In the genomic region with DNA sequence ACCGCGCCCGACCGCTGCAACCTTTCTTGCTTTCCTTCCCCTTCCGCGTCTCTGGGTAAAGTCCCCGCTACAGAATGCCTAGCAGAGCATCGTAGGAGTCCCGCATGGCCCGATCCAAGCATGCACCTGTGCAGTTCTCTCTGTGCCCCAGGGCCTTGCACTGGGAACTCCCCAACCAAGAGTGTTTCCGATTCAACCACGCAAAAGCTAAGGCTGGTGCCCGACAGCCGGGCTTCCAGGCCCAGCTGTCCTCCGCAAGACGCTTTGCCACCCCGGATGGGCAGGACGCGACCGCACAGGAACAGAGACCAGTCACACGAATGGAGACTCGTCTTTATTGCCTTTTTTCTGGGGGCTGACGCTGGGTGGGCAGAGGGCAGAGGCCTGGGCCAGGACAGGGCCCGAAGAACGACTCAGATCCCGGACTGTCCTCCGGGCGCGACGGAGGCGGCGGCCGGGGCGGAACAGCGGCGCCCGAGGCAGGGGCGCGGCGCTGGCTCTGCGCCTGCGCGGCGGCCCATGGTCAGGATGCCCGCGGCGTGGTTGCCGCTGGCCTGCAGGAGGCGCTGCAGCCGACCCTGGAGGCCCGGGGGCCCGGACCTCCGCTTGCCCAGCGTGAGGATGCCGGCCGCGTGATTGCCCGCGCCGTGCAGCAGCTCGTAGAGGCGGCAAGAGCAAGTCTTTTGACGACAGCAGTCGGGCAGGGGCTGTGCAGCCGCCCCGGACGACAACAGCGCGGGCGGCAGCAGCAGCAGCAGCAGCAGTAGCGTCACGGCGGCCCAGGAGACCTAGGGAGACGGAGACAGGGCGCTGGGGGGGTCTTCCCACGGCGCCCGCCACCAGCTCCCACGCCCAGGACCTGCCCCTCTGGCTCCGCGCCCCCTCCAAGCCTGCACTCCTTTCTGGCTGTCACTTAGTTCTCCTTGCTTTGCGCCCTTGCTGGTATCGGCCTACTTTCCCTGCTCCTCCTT, we compare ENCODE assay signal across 8 cellular contexts. TPM values are rescaled to one million over a fixed set of nuclear protein-coding genes. Genes with fewer than 3 reads are reported as not detected.
DNase-seq lines count a peak whose midpoint lies in the region; ATAC-seq and TF ChIP-seq lines count a peak whose summit lies in the region.

No MANE protein-coding gene starts in this region.

- peak overlapping the region; percentile 95 for H3K4me2 ChIP-seq in HCT116 (ENCODE audit: low read length)

- RAD21 ChIA-PET in HCT116 (lab: Charles Lee; ENCODE audit: low non-redundant PET in 1 of 2, low total read pairs in 2 of 2, uncharacterized antibody in 2 of 2, unreplicated experiment in 2 of 2), result no interaction called here

- no peak overlapping the region; the same call in 1 of the 2 replicates for H3K27ac ChIP-seq in HCT116 (ENCODE audit: low read depth, low read length)

- peaks cover 14 to 27% of the 10 kb centered on the region in 2 experiments for H3K4me1 ChIP-seq in HCT116 (ENCODE audit: control insufficient read depth in 1 of 2, insufficient read depth in 2 of 2, low read length in 2 of 2)

- H3K9ac ChIP-seq in HCT116 (ENCODE audit: low read length), result peak overlapping the region; percentile 41

- intact Hi-C loops in HCT116 (cut with micrococcal nuclease), result no loop called here

- CTCF ChIA-PET in HCT116 (lab: Charles Lee), result interaction anchor here (1.2 kb wide), 2 partner anchors 10 to 21 kb away, joined by 4 read pairs; a partner anchor contains a TSS

- TF ChIP-seq RAD21 in HCT116 (IDR thresholded peaks at IDR 0.05; ENCODE audit: low read depth), result no peak; the same call in 1 of the 2 replicates

- peak overlapping the region; percentile 63 for H2AFZ ChIP-seq in HCT116 (ENCODE audit: low read depth, low read length, poor library complexity, severe bottlenecking)

- H3K27me3 ChIP-seq in HCT116 (ENCODE audit: insufficient read depth, low read length) (no peaks in the 10 kb centered on the region), kidney epithelial cell (ENCODE audit: control insufficient read depth, insufficient read depth, low read length) (peaks cover 33% of the 10 kb centered on the region)

- H3K79me2 ChIP-seq in HCT116 (ENCODE audit: insufficient read depth, low read length), result no peaks in the 10 kb centered on the region

- H3K36me3 ChIP-seq in HCT116 (ENCODE audit: control insufficient read depth in 1 of 2, insufficient read depth in 2 of 2, low read length in 2 of 2) (no peaks in the 10 kb centered on the region), kidney epithelial cell (ENCODE audit: control insufficient read depth, insufficient read depth, low read length) (no peaks in the 10 kb centered on the region)

- no peaks in the 10 kb centered on the region for H4K20me1 ChIP-seq in HCT116 (ENCODE audit: insufficient read depth)

- no TSS peak for BruUV-seq in HCT116 (replicated peaks; lab: Mats Ljungman, UMichigan)

- POLR2A ChIA-PET in HCT116 (lab: Charles Lee), result no interaction called here

- TF ChIP-seq POLR2A in HCT116 (IDR thresholded peaks at IDR 0.05; ENCODE audit: borderline replicate concordance, extremely low read depth, insufficient read depth, insufficient read length), result no peak

- H3K4me3 ChIP-seq in HCT116 (replicated peaks in 1 of 2; ENCODE audit: low read depth in 1 of 2, low read length in 2 of 2), result peak overlapping the region; percentile 30 to 57
- peak overlapping the region; percentile 57 for H3K4me3 ChIP-seq in WI38 (ENCODE audit: low read depth, low read length)
- peak overlapping the region; percentile 32 for H3K4me3 ChIP-seq in kidney epithelial cell (ENCODE audit: low read depth, low read length)

- TF ChIP-seq CTCF in HCT116 (IDR thresholded peaks at IDR 0.05 in 2 of 3, conservative IDR thresholded peaks at IDR 0.05 in 1 of 3; ENCODE audit: borderline replicate concordance in 1 of 3, insufficient read depth in 1 of 3, low read depth in 2 of 3, low read length in 2 of 3) (peak; percentile 25 to 88 (median 76); a peak in 5 of 6 replicates), WI38 (IDR thresholded peaks at IDR 0.05; ENCODE audit: low read depth, low read length) (peak; percentile 67), kidney epithelial cell (IDR thresholded peaks at IDR 0.05; ENCODE audit: insufficient read depth, low read length, poor library complexity, severe bottlenecking) (peak; percentile 56)

- in situ Hi-C loops in G401 (cut with HindIII; ENCODE audit: low sequenced_read_pairs), result no loop called here

- DNase-seq in G401 (ENCODE audit: low spot score) (peak; percentile 73), HCT116 (ENCODE audit: low read depth, low spot score) (peak; percentile 26), NCI-H146 (lab: John Stamatoyannopoulos, UW) (peak; percentile 81), kidney epithelial cell (ENCODE audit: low read depth) (peak; percentile 12)
- DNase-seq in central memory CD4-positive, alpha-beta T cell, result peak; percentile 69
- DNase-seq in stimulated activated CD4-positive, alpha-beta T cell treated with anti-CD3 and anti-CD28 coated beads, Interleukin-15, amount 100 ng/mL, for 1 hour (ENCODE audit: low read depth in 1 of 2, low spot score in 1 of 2), result peak; percentile 64 to 71

- ATAC-seq in HCT116 (peak; percentile 86), HG03469 (IDR thresholded peaks at IDR 0.05; ENCODE audit: unreplicated experiment) (no peak)

- no peaks in the 10 kb centered on the region for H3K9me3 ChIP-seq in HCT116 (ENCODE audit: control insufficient read depth in 1 of 2, insufficient read depth in 1 of 2, low read depth in 1 of 2, low read length in 2 of 2)

- H3K9me2 ChIP-seq in HCT116 (ENCODE audit: insufficient read depth), result no peaks in the 10 kb centered on the region

TF ChIP-seq in HCT116, 20 proteins besides CTCF, POLR2A, EP300 and RAD21:
- peak; percentile 51; the same call in 1 of the 2 replicates for TF ChIP-seq POLR2AphosphoS5 (IDR thresholded peaks at IDR 0.05; ENCODE audit: low read depth, low read length)
- TF ChIP-seq ZFX (IDR thresholded peaks at IDR 0.05), result peak; percentile 35; the same call in 1 of the 2 replicates
- TF ChIP-seq, protein P1, sequence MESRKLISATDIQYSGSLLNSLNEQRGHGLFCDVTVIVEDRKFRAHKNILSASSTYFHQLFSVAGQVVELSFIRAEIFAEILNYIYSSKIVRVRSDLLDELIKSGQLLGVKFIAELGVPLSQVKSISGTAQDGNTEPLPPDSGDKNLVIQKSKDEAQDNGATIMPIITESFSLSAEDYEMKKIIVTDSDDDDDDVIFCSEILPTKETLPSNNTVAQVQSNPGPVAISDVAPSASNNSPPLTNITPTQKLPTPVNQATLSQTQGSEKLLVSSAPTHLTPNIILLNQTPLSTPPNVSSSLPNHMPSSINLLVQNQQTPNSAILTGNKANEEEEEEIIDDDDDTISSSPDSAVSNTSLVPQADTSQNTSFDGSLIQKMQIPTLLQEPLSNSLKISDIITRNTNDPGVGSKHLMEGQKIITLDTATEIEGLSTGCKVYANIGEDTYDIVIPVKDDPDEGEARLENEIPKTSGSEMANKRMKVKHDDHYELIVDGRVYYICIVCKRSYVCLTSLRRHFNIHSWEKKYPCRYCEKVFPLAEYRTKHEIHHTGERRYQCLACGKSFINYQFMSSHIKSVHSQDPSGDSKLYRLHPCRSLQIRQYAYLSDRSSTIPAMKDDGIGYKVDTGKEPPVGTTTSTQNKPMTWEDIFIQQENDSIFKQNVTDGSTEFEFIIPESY (IDR thresholded peaks at IDR 0.05; ENCODE audit: extremely low read depth, insufficient replicate concordance, low read length), result no peak
- TF ChIP-seq, protein P2, sequence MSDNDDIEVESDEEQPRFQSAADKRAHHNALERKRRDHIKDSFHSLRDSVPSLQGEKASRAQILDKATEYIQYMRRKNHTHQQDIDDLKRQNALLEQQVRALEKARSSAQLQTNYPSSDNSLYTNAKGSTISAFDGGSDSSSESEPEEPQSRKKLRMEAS (IDR thresholded peaks at IDR 0.05), result peak; percentile 69
- no peak for TF ChIP-seq FOSL1 (IDR thresholded peaks at IDR 0.05; ENCODE audit: low read depth)
- TF ChIP-seq TCF7L2 (IDR thresholded peaks at IDR 0.05; ENCODE audit: borderline replicate concordance, extremely low read depth, insufficient read depth, insufficient read length), result peak; percentile 28
- no peak for TF ChIP-seq ELF1 (IDR thresholded peaks at IDR 0.05; ENCODE audit: borderline replicate concordance, low read depth)
- no peak for TF ChIP-seq SP1 (IDR thresholded peaks at IDR 0.05; ENCODE audit: low read depth)

RNA-seq across cellular contexts. Expression of a gene that starts 1.2 kb away (rescaled TPM):
- not detected in 2 replicates for total RNA-seq in G401 (2014; rRNA removed; shearing (Covaris generic))
- total RNA-seq in HCT116 (2021; ENCODE audit: unreplicated experiment), result not detected
- polyA plus RNA-seq in HCT116 (2012), result not detected in 2 replicates
- not detected in 2 replicates for total RNA-seq in kidney epithelial cell

RNA-seq across cellular contexts. Expression of a gene that starts 3.1 kb away (rescaled TPM):
- not detected in 2 replicates for total RNA-seq in G401 (2014; rRNA removed; shearing (Covaris generic))
- total RNA-seq in HCT116 (2021; ENCODE audit: unreplicated experiment), result not detected
- polyA plus RNA-seq in HCT116 (2012), result not detected in 2 replicates
- 0.14 TPM in 1 of 2 replicates, not detected in the other for total RNA-seq in kidney epithelial cell

RNA-seq across cellular contexts. Expression of a gene that starts 10.3 kb away (rescaled TPM):
- 1.1 and 1.4 TPM in 2 replicates for total RNA-seq in G401 (2014; rRNA removed; shearing (Covaris generic))
- total RNA-seq in HCT116 (2021; ENCODE audit: unreplicated experiment) (13.2 TPM), kidney epithelial cell (26.7 and 45.8 TPM in 2 replicates)
- polyA plus RNA-seq in HCT116 (2012), result 12.7 and 14.8 TPM in 2 replicates

RNA-seq across cellular contexts. Expression of a gene that starts 29.2 kb away (rescaled TPM):
- total RNA-seq in G401 (2014; rRNA removed; shearing (Covaris generic)), result 130 and 145 TPM in 2 replicates
- total RNA-seq in HCT116 (2021; ENCODE audit: unreplicated experiment) (115 TPM), kidney epithelial cell (142 and 195 TPM in 2 replicates)
- 135 and 136 TPM in 2 replicates for polyA plus RNA-seq in HCT116 (2012)

Comparison
In these comparisons a context has a peak if more than half of its experiments do, and no peak if none do; other contexts are left out.
1. DNase-seq: peak in every context shown above with its lines; median percentile 81 in NCI-H146; 73 in G401; 69 in central memory CD4-positive, alpha-beta T cell; 68 in stimulated activated CD4-positive, alpha-beta T cell treated with anti-CD3 and anti-CD28 coated beads, Interleukin-15, amount 100 ng/mL, for 1 hour; 26 in HCT116; 12 in kidney epithelial cell.